In genomic region chr22:50147258-50148165, GRCh38 we compare ENCODE assay signal across 5 cellular contexts. TPM values are rescaled to one million over a fixed set of nuclear protein-coding genes. Genes with fewer than 3 reads are reported as not detected.
"Had no signal": no experiment of that assay in that cellular context is flagged by ENCODE, and none has a peak within 500 bp of the region (broad histone marks: within the 10 kb centered on the region; RNA-seq: fewer than 3 reads in every experiment).

No MANE protein-coding gene starts in this region.

RNA-seq across cellular contexts. Expression of gene MOV10L1, which starts 57.7 kb away (rescaled TPM):
- total RNA-seq: activated CD4-positive, alpha-beta memory T cell treated with anti-CD3 and anti-CD28 coated beads, Interleukin-2, amount 10 ng/mL, durations not matched to agents 7 days and 5 days; activated CD4-positive, alpha-beta T cell treated with anti-CD3 and anti-CD28 coated beads, Interleukin-2, amount 10 ng/mL, durations not matched to agents 7 days and 5 days; activated naive CD8-positive, alpha-beta T cell treated with anti-CD3 and anti-CD28 coated beads, Interleukin-2, amount 10 ng/mL, durations not matched to agents 7 days and 5 days; natural killer cell treated with Interleukin-12 subunit alpha and Interleukin-12 subunit beta and Interleukin-15 and Interleukin-18, amount 100 ng/mL, for 72 hours; WTC11 had no signal
